ENCODE assay signal across 14 cellular contexts in genomic region chr14:90583916-90584605, GRCh38.
DNase-seq lines count a peak whose midpoint lies in the region; ATAC-seq and TF ChIP-seq lines count a peak whose summit lies in the region.
"Had no signal": no experiment of that assay in that cellular context is flagged by ENCODE, and none has a peak within 500 bp of the region (broad histone marks: within the 10 kb centered on the region; RNA-seq: fewer than 3 reads in every experiment).

No MANE protein-coding gene starts in this region.

- DNase-seq in cardiac septum (ENCODE audit: low spot score) (peak; percentile 59), Right ventricle myocardium inferior (ENCODE audit: missing footprints) (no peak), WTC11 (ENCODE audit: low spot score) (no peak), right atrium auricular region (ENCODE audit: low spot score) (no peak), osteoblast (ENCODE audit: insufficient read length, low spot score, missing footprints) (peak; percentile 66), ACHN (no peak)
- DNase-seq in stimulated activated naive B cell treated with anti-CD40 and anti-IgM and Interleukin-4, amounts not matched to agents 10 μg/mL and 1 μg/mL and 100 μg/mL, for 72 hours: no peak
- DNase-seq: 8988T; CD4-positive, CD25-positive, alpha-beta regulatory T cell; DMS79; GM23248; H7 had no signal

- TF ChIP-seq CTCF in WTC11 (IDR thresholded peaks at IDR 0.05) (no peak), right atrium auricular region (IDR thresholded peaks at IDR 0.05) (no peak), osteoblast (IDR thresholded peaks at IDR 0.05; ENCODE audit: extremely low read depth, low read depth, low read length) (no peak)

- H3K36me3 Mint-ChIP-seq in WTC11: peaks cover 6% of the 10 kb centered on the region; the same call in 1 of the 2 replicates
- H3K36me3 Mint-ChIP-seq in stimulated activated naive B cell treated with anti-CD40 and anti-IgM and Interleukin-4, amounts not matched to agents 10 μg/mL and 1 μg/mL and 100 μg/mL, for 72 hours: no peaks in the 10 kb centered on the region
- H3K36me3 Mint-ChIP-seq: CD4-positive, CD25-positive, alpha-beta regulatory T cell had no signal

- no peaks in the 10 kb centered on the region for H4K20me1 ChIP-seq in osteoblast (ENCODE audit: insufficient read depth, low read length)
- H4K20me1 ChIP-seq: BLaER1 treated with 17β-estradiol and CSF1 and Interleukin-3, amounts not matched to agents 10 nM and 100 nM had no signal

- H3K4me3 Mint-ChIP-seq in WTC11: no peak overlapping the region
- H3K4me3 Mint-ChIP-seq in stimulated activated naive B cell treated with anti-CD40 and anti-IgM and Interleukin-4, amounts not matched to agents 10 μg/mL and 1 μg/mL and 100 μg/mL, for 72 hours: no peak overlapping the region
- H3K4me3 Mint-ChIP-seq: CD4-positive, CD25-positive, alpha-beta regulatory T cell had no signal

- H3K27ac ChIP-seq in right atrium auricular region (peak overlapping the region; percentile 23 to 56), osteoblast (ENCODE audit: low read depth, low read length) (no peak overlapping the region)
- H3K27ac ChIP-seq: BLaER1 treated with 17β-estradiol and CSF1 and Interleukin-3, amounts not matched to agents 10 nM and 100 nM; GM23248 had no signal

- no peaks in the 10 kb centered on the region for H3K9me3 ChIP-seq in right atrium auricular region
- H3K9me3 ChIP-seq in osteoblast (ENCODE audit: low read depth, low read length): no peaks in the 10 kb centered on the region

- intact Hi-C loops in cardiac septum (cut with DNase I): no loop called here
- intact Hi-C loops in Right ventricle myocardium inferior (cut with DNase I): no loop called here

- H3K4me1 Mint-ChIP-seq in WTC11: no peaks in the 10 kb centered on the region
- H3K4me1 Mint-ChIP-seq in stimulated activated naive B cell treated with anti-CD40 and anti-IgM and Interleukin-4, amounts not matched to agents 10 μg/mL and 1 μg/mL and 100 μg/mL, for 72 hours: no peaks in the 10 kb centered on the region
- H3K4me1 Mint-ChIP-seq: CD4-positive, CD25-positive, alpha-beta regulatory T cell had no signal

- H3K4me3 ChIP-seq in right atrium auricular region (no peak overlapping the region), osteoblast (ENCODE audit: insufficient read depth, low read length) (no peak overlapping the region)
- H3K4me3 ChIP-seq: BLaER1 treated with 17β-estradiol and CSF1 and Interleukin-3, amounts not matched to agents 10 nM and 100 nM; GM12878; GM23248 had no signal

- POLR2A ChIA-PET in WTC11 (lab: Charles Lee): no interaction called here

- no peaks in the 10 kb centered on the region; the same call in 1 of the 2 replicates for H3K27me3 Mint-ChIP-seq in WTC11 (ENCODE audit: low read depth)
- no peaks in the 10 kb centered on the region for H3K27me3 Mint-ChIP-seq in stimulated activated naive B cell treated with anti-CD40 and anti-IgM and Interleukin-4, amounts not matched to agents 10 μg/mL and 1 μg/mL and 100 μg/mL, for 72 hours
- H3K27me3 Mint-ChIP-seq: CD4-positive, CD25-positive, alpha-beta regulatory T cell had no signal

- CTCF ChIA-PET in WTC11 (lab: Charles Lee): interaction anchor here (1.6 kb wide), 1 partner anchor 113 kb away, joined by 4 read pairs; no protein-coding TSS in a partner anchor

- H3K79me2 ChIP-seq in osteoblast (ENCODE audit: insufficient read depth, low read length): no peaks in the 10 kb centered on the region

- no peak overlapping the region for H2AFZ ChIP-seq in osteoblast (ENCODE audit: low read length)
- H2AFZ ChIP-seq: GM23248 had no signal

- no peaks in the 10 kb centered on the region for H3K36me3 ChIP-seq in right atrium auricular region
- no peaks in the 10 kb centered on the region for H3K36me3 ChIP-seq in osteoblast (ENCODE audit: insufficient read depth, low read length)

- ATAC-seq in Right ventricle myocardium inferior (no peak), WTC11 (no peak)
- ATAC-seq in stimulated activated naive B cell treated with anti-CD40 and anti-IgM and Interleukin-4, amounts not matched to agents 10 μg/mL and 1 μg/mL and 100 μg/mL, for 72 hours (replicated peaks): no peak
- ATAC-seq: GM12878 had no signal

- H3K27ac Mint-ChIP-seq in WTC11: peak overlapping the region; percentile 13
- no peak overlapping the region for H3K27ac Mint-ChIP-seq in stimulated activated naive B cell treated with anti-CD40 and anti-IgM and Interleukin-4, amounts not matched to agents 10 μg/mL and 1 μg/mL and 100 μg/mL, for 72 hours
- H3K27ac Mint-ChIP-seq: CD4-positive, CD25-positive, alpha-beta regulatory T cell had no signal

- in situ Hi-C loops in ACHN (cut with HindIII; ENCODE audit: low pct_ligation_motif_present, low pct_unique_long_range_greater_than_20kb, low sequenced_read_pairs): no loop called here

- no peaks in the 10 kb centered on the region for H3K9me3 Mint-ChIP-seq in WTC11
- no peaks in the 10 kb centered on the region for H3K9me3 Mint-ChIP-seq in stimulated activated naive B cell treated with anti-CD40 and anti-IgM and Interleukin-4, amounts not matched to agents 10 μg/mL and 1 μg/mL and 100 μg/mL, for 72 hours
- H3K9me3 Mint-ChIP-seq: CD4-positive, CD25-positive, alpha-beta regulatory T cell had no signal

- H3K4me1 ChIP-seq in right atrium auricular region (peaks cover 0 to 23% of the 10 kb centered on the region in 2 donors), osteoblast (ENCODE audit: insufficient read depth, low read length) (no peaks in the 10 kb centered on the region)
- H3K4me1 ChIP-seq: BLaER1 treated with 17β-estradiol and CSF1 and Interleukin-3, amounts not matched to agents 10 nM and 100 nM had no signal

- no peaks in the 10 kb centered on the region for H3K27me3 ChIP-seq in right atrium auricular region
- no peaks in the 10 kb centered on the region for H3K27me3 ChIP-seq in osteoblast (ENCODE audit: insufficient read depth, low read length)
- H3K27me3 ChIP-seq: BLaER1 treated with 17β-estradiol and CSF1 and Interleukin-3, amounts not matched to agents 10 nM and 100 nM had no signal

- no peak overlapping the region for H3K4me2 ChIP-seq in osteoblast (ENCODE audit: insufficient read depth, low read length)
- H3K4me2 ChIP-seq: BLaER1 treated with 17β-estradiol and CSF1 and Interleukin-3, amounts not matched to agents 10 nM and 100 nM had no signal

TF ChIP-seq in WTC11, 78 proteins besides CTCF, POLR2A, EP300 and RAD21:
- TF ChIP-seq CBFB (CRISPR knock-in tag; IDR thresholded peaks at IDR 0.05; ENCODE audit: low read depth): no peak
- TF ChIP-seq, protein P1, sequence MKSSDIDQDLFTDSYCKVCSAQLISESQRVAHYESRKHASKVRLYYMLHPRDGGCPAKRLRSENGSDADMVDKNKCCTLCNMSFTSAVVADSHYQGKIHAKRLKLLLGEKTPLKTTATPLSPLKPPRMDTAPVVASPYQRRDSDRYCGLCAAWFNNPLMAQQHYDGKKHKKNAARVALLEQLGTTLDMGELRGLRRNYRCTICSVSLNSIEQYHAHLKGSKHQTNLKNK (CRISPR knock-in tag; IDR thresholded peaks at IDR 0.05): no peak

Comparison
In these comparisons a context has a peak if more than half of its experiments do, and no peak if none do; other contexts are left out.
1. DNase-seq: peak in cardiac septum (single experiment) and osteoblast (single experiment); none in Right ventricle myocardium inferior (single experiment), WTC11 (single experiment), right atrium auricular region (single experiment), ACHN (single experiment) and stimulated activated naive B cell treated with anti-CD40 and anti-IgM and Interleukin-4, amounts not matched to agents 10 μg/mL and 1 μg/mL and 100 μg/mL, for 72 hours (single experiment).